Comparison of ENCODE assay signal across 9 cellular contexts in genomic region chr5:110441035-110441434, GRCh38.
A peak's percentile ranks its signal among the peaks of the same experiment; 100 is the strongest.
DNase-seq lines count a peak whose midpoint lies in the region; ATAC-seq and TF ChIP-seq lines count a peak whose summit lies in the region.
"Had no signal": no experiment of that assay in that cellular context is flagged by ENCODE, and none has a peak within 500 bp of the region (broad histone marks: within the 10 kb centered on the region; RNA-seq: fewer than 3 reads in every experiment).

No MANE protein-coding gene starts in this region.

- H3K14ac ChIP-seq in neuronal stem cell (ENCODE audit: low read length), result no peak overlapping the region

- TF ChIP-seq CTCF in DOHH2 (IDR thresholded peaks at IDR 0.05; ENCODE audit: low read depth, low read length, poor library complexity, severe bottlenecking), result peak; percentile 41

- ATAC-seq in GM21360 (IDR thresholded peaks at IDR 0.05; ENCODE audit: unreplicated experiment) (peak; percentile 71), left colon (no peak), HG02642 (IDR thresholded peaks at IDR 0.05; ENCODE audit: poor library complexity, unreplicated experiment) (no peak)

- H3K27ac ChIP-seq in DOHH2 (ENCODE audit: low read depth, low read length) (no peak overlapping the region), Karpas-422 (ENCODE audit: low read length) (no peak overlapping the region), neuronal stem cell (replicated peaks; ENCODE audit: low read length) (no peak overlapping the region)
- H3K27ac ChIP-seq: SK-N-MC had no signal

- no peaks in the 10 kb centered on the region for H3K4me1 ChIP-seq in DOHH2 (ENCODE audit: control insufficient read depth, low read length)
- H3K4me1 ChIP-seq in Karpas-422 (ENCODE audit: low read length), result no peaks in the 10 kb centered on the region
- H3K4me1 ChIP-seq in neuronal stem cell (ENCODE audit: control insufficient read depth in 2 of 2, insufficient read depth in 1 of 2, low read depth in 1 of 2, low read length in 2 of 2), result peaks cover 0 to 3% of the 10 kb centered on the region in 2 donors

- H3K18ac ChIP-seq in neuronal stem cell (ENCODE audit: low read length), result no peak overlapping the region

- no peak overlapping the region for H2BK12ac ChIP-seq in neuronal stem cell (ENCODE audit: low read length)

- H2BK120ac ChIP-seq in neuronal stem cell (ENCODE audit: low read depth, low read length), result no peak overlapping the region

- H3K9me3 ChIP-seq in DOHH2 (ENCODE audit: control insufficient read depth, insufficient read depth, low read length), result no peaks in the 10 kb centered on the region
- no peaks in the 10 kb centered on the region for H3K9me3 ChIP-seq in Karpas-422 (ENCODE audit: low read length)
- H3K9me3 ChIP-seq in neuronal stem cell (replicated peaks in 1 of 2; ENCODE audit: control insufficient read depth in 2 of 2, insufficient read depth in 1 of 2, low read depth in 1 of 2, low read length in 2 of 2), result peaks cover 0 to 2% of the 10 kb centered on the region in 2 donors

- H3K27me3 ChIP-seq in DOHH2 (ENCODE audit: control insufficient read depth, low read length) (no peaks in the 10 kb centered on the region), Karpas-422 (ENCODE audit: low read length) (no peaks in the 10 kb centered on the region), neuronal stem cell (ENCODE audit: control insufficient read depth in 3 of 3, insufficient read depth in 3 of 3, low read depth in 1 of 3, low read length in 3 of 3) (no peaks in the 10 kb centered on the region)

- H3K9me2 ChIP-seq in DOHH2 (replicated peaks; ENCODE audit: control insufficient read depth, low read length) (no peaks in the 10 kb centered on the region), Karpas-422 (replicated peaks; ENCODE audit: insufficient read depth, low read length) (no peaks in the 10 kb centered on the region)

- H2BK5ac ChIP-seq in neuronal stem cell (ENCODE audit: low read length), result no peak overlapping the region

- DNase-seq in Karpas-422 (peak; percentile 71), astrocyte of the hippocampus (ENCODE audit: low read depth, low spot score) (peak; percentile 68), neuronal stem cell (ENCODE audit: low spot score) (peak; percentile 11), left colon (no peak), cortex of kidney (lab: John Stamatoyannopoulos, UW) (no peak)

- H3K36me3 ChIP-seq in DOHH2 (ENCODE audit: control insufficient read depth, low read length), result no peaks in the 10 kb centered on the region
- H3K36me3 ChIP-seq in Karpas-422 (ENCODE audit: insufficient read depth, low read length), result no peaks in the 10 kb centered on the region
- H3K36me3 ChIP-seq in neuronal stem cell (replicated peaks in 1 of 2; ENCODE audit: control insufficient read depth in 2 of 2, insufficient read depth in 2 of 2, low read length in 2 of 2), result no peaks in the 10 kb centered on the region

- no peak overlapping the region for H2AK5ac ChIP-seq in neuronal stem cell (ENCODE audit: low read depth, low read length)

- H3K79me1 ChIP-seq in neuronal stem cell (ENCODE audit: low read depth, low read length), result no peaks in the 10 kb centered on the region

- WGBS in neuronal stem cell (ENCODE audit: extremely low coverage in 2 of 2, insufficient read length in 2 of 2, insufficient replicate concordance in 1 of 2), 2 donors, result no CpG with 5 or more reads among the region's 2 CpGs

- no peak overlapping the region for H3K23ac ChIP-seq in neuronal stem cell (ENCODE audit: low read depth, low read length, poor library complexity)

- no peak overlapping the region for H4K91ac ChIP-seq in neuronal stem cell (ENCODE audit: low read depth, low read length, poor library complexity)

- H3K79me2 ChIP-seq in DOHH2 (ENCODE audit: control insufficient read depth, low read length), result no peaks in the 10 kb centered on the region
- no peaks in the 10 kb centered on the region for H3K79me2 ChIP-seq in Karpas-422 (ENCODE audit: low read length)

- H3K4me2 ChIP-seq in DOHH2 (ENCODE audit: low read length), result no peak overlapping the region
- H3K4me2 ChIP-seq in Karpas-422 (ENCODE audit: low read depth, low read length, poor library complexity, severe bottlenecking), result no peak overlapping the region
- H3K4me2 ChIP-seq in neuronal stem cell (ENCODE audit: insufficient read depth, low read length, poor library complexity, severe bottlenecking), result no peak overlapping the region

- H2AFZ ChIP-seq in Karpas-422 (ENCODE audit: low read length) (no peak overlapping the region), neuronal stem cell (ENCODE audit: low read length) (no peak overlapping the region)

- no peaks in the 10 kb centered on the region for H4K20me1 ChIP-seq in DOHH2 (ENCODE audit: control insufficient read depth, insufficient read depth, low read depth, low read length)
- no peaks in the 10 kb centered on the region for H4K20me1 ChIP-seq in Karpas-422 (ENCODE audit: insufficient read depth, low read depth, low read length)

- no peaks in the 10 kb centered on the region for H3F3A ChIP-seq in DOHH2 (ENCODE audit: control insufficient read depth, insufficient read depth)

- H2BK15ac ChIP-seq in neuronal stem cell (ENCODE audit: low read length), result no peak overlapping the region

- H3K9ac ChIP-seq in Karpas-422 (ENCODE audit: low read length) (no peak overlapping the region), neuronal stem cell (ENCODE audit: low read depth, low read length, poor library complexity) (no peak overlapping the region)

- H3K4me3 ChIP-seq in DOHH2 (ENCODE audit: low read length) (no peak overlapping the region), Karpas-422 (ENCODE audit: low read length) (no peak overlapping the region), neuronal stem cell (ENCODE audit: low read length in 2 of 2) (no peak overlapping the region)
- H3K4me3 ChIP-seq: SK-N-MC had no signal

- intact Hi-C loops in left colon (cut with DNase I, micrococcal nuclease), result no loop called here

- no peak overlapping the region for H3K4ac ChIP-seq in neuronal stem cell (ENCODE audit: low read length)

- no peak overlapping the region for H4K8ac ChIP-seq in neuronal stem cell (ENCODE audit: low read depth, low read length)

Comparison
In these comparisons a context has a peak if more than half of its experiments do, and no peak if none do; other contexts are left out.
1. DNase-seq: peak in Karpas-422 (single experiment), astrocyte of the hippocampus (single experiment) and neuronal stem cell (single experiment); none in left colon (0 of 2) and cortex of kidney (single experiment).